Comparison of ENCODE assay signal across 13 cellular contexts in the genomic region with DNA sequence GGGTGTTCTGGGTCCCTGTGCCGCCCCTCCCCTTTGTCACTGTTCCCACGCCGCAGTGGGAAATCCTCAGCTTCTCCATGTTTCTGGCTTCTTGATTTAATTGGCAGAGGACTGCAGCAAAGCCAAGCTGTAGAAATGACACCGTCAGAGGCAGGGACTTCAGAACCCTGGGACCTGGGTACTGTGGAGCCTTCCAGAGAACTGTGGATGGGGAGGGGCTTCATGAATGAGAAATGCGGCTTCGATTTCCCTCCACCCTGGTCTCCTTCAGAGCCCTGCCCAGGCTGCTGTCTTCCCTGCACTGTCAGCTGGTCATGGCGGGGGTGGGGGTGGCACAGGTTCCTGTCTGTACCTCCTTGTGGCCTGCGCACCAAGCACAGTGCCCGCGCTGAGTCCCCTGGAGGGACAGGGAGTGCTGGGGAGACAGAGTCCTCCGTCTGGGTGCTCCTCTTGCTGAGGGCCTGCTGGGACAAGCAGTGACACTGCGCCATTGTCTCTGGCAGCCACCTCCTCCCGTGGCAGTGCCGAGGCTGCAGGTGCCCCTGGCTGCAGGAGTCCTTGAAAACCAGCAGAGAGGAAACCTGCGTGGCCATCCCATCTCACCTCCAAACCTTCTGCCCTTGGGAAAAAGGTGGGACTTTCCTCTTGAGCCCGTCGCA. TPM values are rescaled to one million over a fixed set of nuclear protein-coding genes. Genes with fewer than 3 reads are reported as not detected.
DNase-seq lines count a peak whose midpoint lies in the region; ATAC-seq and TF ChIP-seq lines count a peak whose summit lies in the region.
"Had no signal": no experiment of that assay in that cellular context is flagged by ENCODE, and none has a peak within 500 bp of the region (broad histone marks: within the 10 kb centered on the region; RNA-seq: fewer than 3 reads in every experiment).

No MANE protein-coding gene starts in this region.

- H3K9me3 ChIP-seq in mesodermal cell (ENCODE audit: control insufficient read depth, low read length) (no peaks in the 10 kb centered on the region), spleen (no peaks in the 10 kb centered on the region), thyroid gland (no peaks in the 10 kb centered on the region)

- H3K27me3 ChIP-seq in spleen (replicated peaks in 1 of 7) (no peaks in the 10 kb centered on the region), thyroid gland (no peaks in the 10 kb centered on the region)

- ATAC-seq in Right ventricle myocardium superior (ENCODE audit: poor library complexity) (no peak), Right ventricle myocardium inferior (no peak), HG02884 (IDR thresholded peaks at IDR 0.05; ENCODE audit: unreplicated experiment) (no peak)

- intact Hi-C loops in Right ventricle myocardium superior (cut with DNase I) (loop anchor here (5.0 kb wide), 1 partner anchor 236 kb away; no protein-coding TSS in a partner anchor), Right ventricle myocardium inferior (cut with DNase I) (no loop called here), spleen (cut with DNase I; ENCODE audit: low total_unique reads) (no loop called here), thyroid gland (cut with DNase I) (no loop called here)

- WGBS in mesodermal cell (ENCODE audit: insufficient coverage in 2 of 2), 2 experiments, result 87 to 92% methylated on average over 16 of the region's 17 CpGs
- WGBS in spleen, 5 donors, result 73 to 90% (median 86%) methylated on average over 8 to 17 of the region's 17 CpGs
- WGBS in thyroid gland, 2 donors, result 84 to 93% methylated on average over 8 to 16 of the region's 17 CpGs

- H3K4me3 ChIP-seq in mesodermal cell (ENCODE audit: extremely low read depth, insufficient read depth, low read length, poor library complexity, severe bottlenecking) (no peak overlapping the region), spleen (no peak overlapping the region), thyroid gland (replicated peaks in 1 of 3) (no peak overlapping the region)

- H3K27ac Mint-ChIP-seq in chondrocyte (ENCODE audit: unreplicated experiment), result no peak overlapping the region
- H3K27ac Mint-ChIP-seq: CD14-positive monocyte had no signal

- no peaks in the 10 kb centered on the region for H3K9me3 Mint-ChIP-seq in chondrocyte (ENCODE audit: low read depth)
- H3K9me3 Mint-ChIP-seq: CD14-positive monocyte had no signal

- TF ChIP-seq CTCF in chondrocyte (IDR thresholded peaks at IDR 0.05) (no peak), spleen (IDR thresholded peaks at IDR 0.05 in 8 of 11, conservative IDR thresholded peaks at IDR 0.05 in 3 of 11) (no peak), thyroid gland (IDR thresholded peaks at IDR 0.05) (no peak)

- H3K27ac ChIP-seq in mesodermal cell (ENCODE audit: low read depth, low read length, severe bottlenecking) (peak overlapping the region; percentile 6), spleen (no peak overlapping the region), thyroid gland (no peak overlapping the region)
- H3K27ac ChIP-seq: 22Rv1 had no signal

- H3K4me1 ChIP-seq in mesodermal cell (ENCODE audit: control insufficient read depth, insufficient read depth, low read length, poor library complexity, severe bottlenecking) (peaks cover 28% of the 10 kb centered on the region), spleen (peaks cover 0 to 37% (median 15%) of the 10 kb centered on the region in 6 donors), thyroid gland (no peaks in the 10 kb centered on the region)

- no peaks in the 10 kb centered on the region for H3K27me3 Mint-ChIP-seq in chondrocyte (ENCODE audit: low read depth)

- TF ChIP-seq POLR2A in spleen (IDR thresholded peaks at IDR 0.05) (no peak), thyroid gland (IDR thresholded peaks at IDR 0.05) (no peak)

- H3K36me3 ChIP-seq in mesodermal cell (ENCODE audit: control insufficient read depth, insufficient read depth, low read length), result peaks cover 98% of the 10 kb centered on the region
- no peaks in the 10 kb centered on the region for H3K36me3 ChIP-seq in spleen
- H3K36me3 ChIP-seq in thyroid gland, result no peaks in the 10 kb centered on the region

- H3K4me1 Mint-ChIP-seq in chondrocyte (ENCODE audit: low read depth), result peaks cover 40% of the 10 kb centered on the region
- H3K4me1 Mint-ChIP-seq: CD14-positive monocyte had no signal

- peak; percentile 17 for DNase-seq in Right ventricle myocardium superior
- no peak for DNase-seq in Right ventricle myocardium inferior (ENCODE audit: missing footprints)
- peak; percentile 72 for DNase-seq in chondrocyte (ENCODE audit: low spot score)
- DNase-seq in spleen, result peak; percentile 71
- no peak for DNase-seq in thyroid gland
- DNase-seq in LoVo (ENCODE audit: low spot score), result no peak
- DNase-seq: DMS79 treated with DMSO at 0.1 percent for 48 hours, NCI-H524 treated with DMSO at 0.1 percent for 48 hours had no signal

- peaks cover 28% of the 10 kb centered on the region for H3K36me3 Mint-ChIP-seq in chondrocyte (ENCODE audit: low read depth)
- H3K36me3 Mint-ChIP-seq: CD14-positive monocyte had no signal

- H3K4me3 Mint-ChIP-seq in chondrocyte (ENCODE audit: unreplicated experiment), result no peak overlapping the region
- H3K4me3 Mint-ChIP-seq: CD14-positive monocyte had no signal

RNA-seq across cellular contexts. Expression of gene COL5A1, which starts 47.2 kb away (rescaled TPM):
- total RNA-seq in Right ventricle myocardium superior, result 12.7 TPM
- 18.7 TPM for total RNA-seq in Right ventricle myocardium inferior
- total RNA-seq in chondrocyte, result 2,235 to 2,410 TPM (median 2,315 TPM) in 3 replicates
- 366 TPM for polyA plus RNA-seq in mesodermal cell (2013, experiment 1 of 2)
- 331 TPM for polyA plus RNA-seq in mesodermal cell (2013, experiment 2 of 2)
- 10 to 100 TPM; 14.6 to 50.6 (median 28.9) TPM for total RNA-seq in spleen
- 10 to 100 TPM in 1 of 3 donors, 1 to 10 TPM in 2; 2.6 to 12.2 (median 3.1) TPM for polyA plus RNA-seq in spleen
- total RNA-seq in thyroid gland, result 10 to 100 TPM in 2 of 4 donors, 1 to 10 TPM in 2; 4.8 to 16.5 (median 9.4) TPM
- total RNA-seq: HepG2 had no signal
- polyA plus RNA-seq: CD14-positive monocyte, HepG2 had no signal

Comparison
In these comparisons a context has a peak if more than half of its experiments do, and no peak if none do; other contexts are left out.
1. DNase-seq: peak in Right ventricle myocardium superior (single experiment), chondrocyte (single experiment) and spleen (single experiment); none in Right ventricle myocardium inferior (single experiment), thyroid gland (0 of 2) and LoVo (single experiment).
2. RNA of gene COL5A1, which starts 47.2 kb away (total RNA-seq): 2,235 to 2,410 TPM in chondrocyte; 14.6 to 50.6 TPM in spleen, 18.7 TPM in Right ventricle myocardium inferior (single experiment), 12.7 TPM in Right ventricle myocardium superior (single experiment) and 4.8 to 16.5 TPM in thyroid gland; every median in the first group is over 10 times any median in the second.